ENCODE assay signal across 8 cellular contexts in genomic region chr13:99442273-99442895, GRCh38. TPM values are rescaled to one million over a fixed set of nuclear protein-coding genes. Genes with fewer than 3 reads are reported as not detected.
A peak's percentile ranks its signal among the peaks of the same experiment; 100 is the strongest.
DNase-seq lines count a peak whose midpoint lies in the region; ATAC-seq and TF ChIP-seq lines count a peak whose summit lies in the region.

No MANE protein-coding gene starts in this region.

- in situ Hi-C loops in SK-MEL-5 (cut with HindIII; ENCODE audit: low pct_unique_long_range_greater_than_20kb, low sequenced_read_pairs), result no loop called here

- no peak for TF ChIP-seq POLR2A in thyroid gland (IDR thresholded peaks at IDR 0.05)

- peaks cover 17% of the 10 kb centered on the region for H3K27me3 Mint-ChIP-seq in activated CD8-positive, alpha-beta memory T cell treated with anti-CD3 and anti-CD28 coated beads, Interleukin-2, amount 10 ng/mL, durations not matched to agents 7 days and 5 days
- H3K27me3 Mint-ChIP-seq in central memory CD8-positive, alpha-beta T cell, result no peaks in the 10 kb centered on the region

- H3K9me3 ChIP-seq in left lung, result no peaks in the 10 kb centered on the region
- no peaks in the 10 kb centered on the region for H3K9me3 ChIP-seq in thyroid gland

- TF ChIP-seq CTCF in LNCaP clone FGC (IDR thresholded peaks at IDR 0.05; ENCODE audit: control insufficient read depth, extremely low read depth, insufficient read depth) (peak; percentile 73), left lung (IDR thresholded peaks at IDR 0.05) (peak; percentile 95 to 96), thyroid gland (IDR thresholded peaks at IDR 0.05) (peak; percentile 70 to 96 (median 88))

- H3K36me3 Mint-ChIP-seq in activated CD8-positive, alpha-beta memory T cell treated with anti-CD3 and anti-CD28 coated beads, Interleukin-2, amount 10 ng/mL, durations not matched to agents 7 days and 5 days, result no peaks in the 10 kb centered on the region
- H3K36me3 Mint-ChIP-seq in central memory CD8-positive, alpha-beta T cell (ENCODE audit: insufficient read depth), result no peaks in the 10 kb centered on the region

- intact Hi-C loops in left lung (cut with DNase I) (loop anchor here in 1 of 2 donors (10.0 kb wide), 2 partner anchors 82 to 172 kb away; no protein-coding TSS in a partner anchor), thyroid gland (cut with DNase I) (no loop called here)

- no peak overlapping the region for H3K27ac Mint-ChIP-seq in activated CD8-positive, alpha-beta memory T cell treated with anti-CD3 and anti-CD28 coated beads, Interleukin-2, amount 10 ng/mL, durations not matched to agents 7 days and 5 days
- H3K27ac Mint-ChIP-seq in central memory CD8-positive, alpha-beta T cell (ENCODE audit: low read depth), result no peak overlapping the region

- H3K36me3 ChIP-seq in left lung (no peaks in the 10 kb centered on the region), thyroid gland (no peaks in the 10 kb centered on the region)

- H3K4me3 ChIP-seq in LNCaP clone FGC (ENCODE audit: low read depth, low read length), result no peak overlapping the region
- H3K4me3 ChIP-seq in left lung, result no peak overlapping the region
- no peak overlapping the region for H3K4me3 ChIP-seq in thyroid gland (replicated peaks in 1 of 3)

- no peaks in the 10 kb centered on the region for H3K4me1 ChIP-seq in left lung
- H3K4me1 ChIP-seq in thyroid gland, result no peaks in the 10 kb centered on the region

- ATAC-seq in activated CD8-positive, alpha-beta memory T cell treated with anti-CD3 and anti-CD28 coated beads, Interleukin-2, amount 10 ng/mL, durations not matched to agents 7 days and 5 days, result peak; percentile 63
- ATAC-seq in central memory CD8-positive, alpha-beta T cell (replicated peaks; ENCODE audit: extremely low read depth, poor library complexity, severe bottlenecking), result peak; percentile 40
- ATAC-seq in left lung (peak; percentile 87), HG03135 (IDR thresholded peaks at IDR 0.05; ENCODE audit: unreplicated experiment) (no peak)

- no peaks in the 10 kb centered on the region for H3K9me3 Mint-ChIP-seq in activated CD8-positive, alpha-beta memory T cell treated with anti-CD3 and anti-CD28 coated beads, Interleukin-2, amount 10 ng/mL, durations not matched to agents 7 days and 5 days (ENCODE audit: low read depth)
- H3K9me3 Mint-ChIP-seq in central memory CD8-positive, alpha-beta T cell, result no peaks in the 10 kb centered on the region

- peaks cover 19% of the 10 kb centered on the region for H3K4me1 Mint-ChIP-seq in activated CD8-positive, alpha-beta memory T cell treated with anti-CD3 and anti-CD28 coated beads, Interleukin-2, amount 10 ng/mL, durations not matched to agents 7 days and 5 days
- H3K4me1 Mint-ChIP-seq in central memory CD8-positive, alpha-beta T cell, result peaks cover 8% of the 10 kb centered on the region

- WGBS in thyroid gland, 2 donors, result 67 to 70% methylated on average over 7 of the region's 7 CpGs

- peak; percentile 70 for DNase-seq in activated CD8-positive, alpha-beta memory T cell treated with anti-CD3 and anti-CD28 coated beads, Interleukin-2, amount 10 ng/mL, durations not matched to agents 7 days and 5 days
- DNase-seq in activated CD8-positive, alpha-beta memory T cell treated with anti-CD3 and anti-CD28 coated beads, Interleukin-2, amount 50 U/mL, for 48 hours, result no peak
- no peak for DNase-seq in LNCaP clone FGC (ENCODE audit: low read depth)
- peak; percentile 64 for DNase-seq in SK-MEL-5 (ENCODE audit: low read depth, low spot score)
- peak in 1 of 2 donors; percentile 52 for DNase-seq in central memory CD8-positive, alpha-beta T cell (ENCODE audit: low spot score in 2 of 2)
- DNase-seq in left lung, result no peak
- DNase-seq in thyroid gland, result peak; percentile 23 to 31

- H3K27ac ChIP-seq in left lung (no peak overlapping the region), thyroid gland (no peak overlapping the region)

- H3K4me3 Mint-ChIP-seq in activated CD8-positive, alpha-beta memory T cell treated with anti-CD3 and anti-CD28 coated beads, Interleukin-2, amount 10 ng/mL, durations not matched to agents 7 days and 5 days, result no peak overlapping the region
- no peak overlapping the region for H3K4me3 Mint-ChIP-seq in central memory CD8-positive, alpha-beta T cell

- CTCF ChIA-PET in activated CD8-positive, alpha-beta memory T cell treated with anti-CD3 and anti-CD28 coated beads, Interleukin-2, amount 10 ng/mL, durations not matched to agents 7 days and 5 days (lab: Charles Lee), result interaction anchor here (0.9 to 3.5 kb wide), 12 partner anchors 9 to 213 kb away, joined by 3 to 39 read pairs (median 4); partner anchors contain the start of gene TM9SF2

- H3K27me3 ChIP-seq in left lung (peaks cover 0 to 23% of the 10 kb centered on the region in 2 donors), thyroid gland (no peaks in the 10 kb centered on the region)

RNA-seq across cellular contexts. Expression of gene TM9SF2, which starts 58.9 kb away (rescaled TPM):
- total RNA-seq in activated CD8-positive, alpha-beta memory T cell treated with anti-CD3 and anti-CD28 coated beads, Interleukin-2, amount 10 ng/mL, durations not matched to agents 7 days and 5 days, result 10 to 100 TPM; 67.9 to 79.4 TPM
- total RNA-seq in SK-MEL-5 (2014; rRNA removed; shearing (Covaris generic)), result 247 and 272 TPM in 2 replicates
- polyA plus RNA-seq in SK-MEL-5 (2015; cell fraction: cytosol; rRNA removed), result 111 and 137 TPM in 2 replicates
- polyA plus RNA-seq in SK-MEL-5 (2015; cell fraction: nucleus; rRNA removed), result 42.7 and 44.8 TPM in 2 replicates
- total RNA-seq in left lung, result 100 to 1,000 TPM; 150 to 155 TPM
- total RNA-seq in thyroid gland, result 100 to 1,000 TPM; 185 to 207 (median 200) TPM

Comparison
In these comparisons a context has a peak if more than half of its experiments do, and no peak if none do; other contexts are left out.
1. DNase-seq: peak in activated CD8-positive, alpha-beta memory T cell treated with anti-CD3 and anti-CD28 coated beads, Interleukin-2, amount 10 ng/mL, durations not matched to agents 7 days and 5 days (single experiment), SK-MEL-5 (single experiment) and thyroid gland (2 of 2); none in activated CD8-positive, alpha-beta memory T cell treated with anti-CD3 and anti-CD28 coated beads, Interleukin-2, amount 50 U/mL, for 48 hours (single experiment), LNCaP clone FGC (single experiment) and left lung (0 of 2).
2. Peak in every context shown above with its lines, with median percentiles within 50 percentile points of each other: CTCF ChIP-seq.